8 cellular contexts compared by ENCODE assay signal in the genomic region with DNA sequence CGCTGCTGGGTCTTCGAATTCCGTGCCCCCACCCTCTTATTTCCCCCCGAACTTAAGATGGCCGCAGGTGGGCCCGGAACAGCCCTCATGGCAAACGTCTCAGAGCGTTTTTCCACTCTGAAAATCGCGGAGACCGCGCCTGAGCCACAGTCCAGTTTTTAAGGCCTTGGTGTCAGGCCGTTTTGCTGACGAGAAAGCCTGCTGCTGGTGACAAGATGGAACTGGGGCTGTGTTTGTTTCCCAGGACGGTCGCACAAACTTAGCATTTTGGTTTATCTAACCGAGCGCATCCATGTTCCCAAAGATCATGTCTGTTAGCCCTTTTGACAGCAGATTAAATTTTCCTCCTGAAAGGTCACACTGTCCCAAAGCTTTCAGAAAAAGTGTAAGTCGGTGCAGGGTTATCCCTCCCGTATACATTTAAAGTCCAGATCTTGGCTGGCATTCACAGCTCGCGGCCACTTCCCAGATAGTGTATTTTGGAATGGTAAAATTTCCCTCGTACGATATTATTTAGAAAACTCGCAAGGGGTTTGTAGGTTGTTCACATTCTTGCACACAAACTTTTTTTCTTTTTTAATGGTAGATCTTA. TPM values are rescaled to one million over a fixed set of nuclear protein-coding genes. Genes with fewer than 3 reads are reported as not detected.
DNase-seq lines count a peak whose midpoint lies in the region; ATAC-seq and TF ChIP-seq lines count a peak whose summit lies in the region.

No MANE protein-coding gene starts in this region.

- ATAC-seq in activated T-cell treated with anti-CD3 and anti-CD28 coated beads, Interleukin-2, amount 50 U/mL, for 72 hours (replicated peaks in 1 of 2): peak; percentile 54 to 56
- ATAC-seq in HG02610 (IDR thresholded peaks at IDR 0.05; ENCODE audit: unreplicated experiment) (peak; percentile 35), sciatic nerve (peak; percentile 74)

- H3K4me3 ChIP-seq in right atrium auricular region: peak overlapping the region; percentile 71 to 84

- peak overlapping the region; percentile 93 to 99 for H3K4me3 Mint-ChIP-seq in activated T-cell treated with anti-CD3 and anti-CD28 coated beads, Interleukin-2, amount 50 U/mL, for 72 hours
- peak overlapping the region; percentile 92 for H3K4me3 Mint-ChIP-seq in activated T-helper 2 cell treated with anti-CD3 and anti-CD28 coated beads, Interferon-gamma antibody, Interleukin-2, Interleukin-4, amounts not matched to agents 10 μg/mL and 5 μg/mL and 100 μg/mL, durations not matched to agents 14 hours and 24 hours and 36 hours (ENCODE audit: low read depth)

- H3K9me3 ChIP-seq in right atrium auricular region: no peaks in the 10 kb centered on the region

- no peaks in the 10 kb centered on the region for H3K27me3 Mint-ChIP-seq in activated T-cell treated with anti-CD3 and anti-CD28 coated beads, Interleukin-2, amount 50 U/mL, for 72 hours (ENCODE audit: low read depth)
- no peaks in the 10 kb centered on the region for H3K27me3 Mint-ChIP-seq in activated T-helper 2 cell treated with anti-CD3 and anti-CD28 coated beads, Interferon-gamma antibody, Interleukin-2, Interleukin-4, amounts not matched to agents 10 μg/mL and 5 μg/mL and 100 μg/mL, durations not matched to agents 14 hours and 24 hours and 36 hours (ENCODE audit: low read depth)

- no peak for DNase-seq in activated T-cell treated with anti-CD3 and anti-CD28 coated beads, Interleukin-2, amount 50 U/mL, for 72 hours
- DNase-seq in activated T-cell treated with anti-CD3 and anti-CD28 coated beads for 4 hours (no peak), NAMALWA (ENCODE audit: low spot score) (peak; percentile 83), right atrium auricular region (ENCODE audit: low spot score) (no peak), sciatic nerve (ENCODE audit: low spot score) (no peak)
- no peak for DNase-seq in activated T-helper 2 cell treated with anti-CD3 and anti-CD28 coated beads, Interferon-gamma antibody, Interleukin-2, Interleukin-4, amounts not matched to agents 10 μg/mL and 5 μg/mL and 100 μg/mL, durations not matched to agents 14 hours and 24 hours and 36 hours (ENCODE audit: low spot score)
- no peak for DNase-seq in effector CD4-positive, alpha-beta T cell

- intact Hi-C loops in activated T-helper 2 cell treated with anti-CD3 and anti-CD28 coated beads, Interferon-gamma antibody, Interleukin-2, Interleukin-4, amounts not matched to agents 10 μg/mL and 5 μg/mL and 100 μg/mL, durations not matched to agents 14 hours and 24 hours and 36 hours (cut with micrococcal nuclease): loop anchor here (1.0 to 10.0 kb wide), 7 partner anchors 24 to 680 kb away; partner anchors contain the start of genes CENPK, ERBIN, PPWD1 and SHLD3
- intact Hi-C loops in sciatic nerve (cut with DNase I): no loop called here

- H3K9me3 Mint-ChIP-seq in activated T-cell treated with anti-CD3 and anti-CD28 coated beads, Interleukin-2, amount 50 U/mL, for 72 hours: no peaks in the 10 kb centered on the region
- H3K9me3 Mint-ChIP-seq in activated T-helper 2 cell treated with anti-CD3 and anti-CD28 coated beads, Interferon-gamma antibody, Interleukin-2, Interleukin-4, amounts not matched to agents 10 μg/mL and 5 μg/mL and 100 μg/mL, durations not matched to agents 14 hours and 24 hours and 36 hours: no peaks in the 10 kb centered on the region

- no peaks in the 10 kb centered on the region for H3K36me3 ChIP-seq in right atrium auricular region

- peaks cover 43% of the 10 kb centered on the region for H3K4me1 Mint-ChIP-seq in activated T-cell treated with anti-CD3 and anti-CD28 coated beads, Interleukin-2, amount 50 U/mL, for 72 hours (ENCODE audit: low read depth)
- H3K4me1 Mint-ChIP-seq in activated T-helper 2 cell treated with anti-CD3 and anti-CD28 coated beads, Interferon-gamma antibody, Interleukin-2, Interleukin-4, amounts not matched to agents 10 μg/mL and 5 μg/mL and 100 μg/mL, durations not matched to agents 14 hours and 24 hours and 36 hours (ENCODE audit: low read depth): peaks cover 38% of the 10 kb centered on the region

- TF ChIP-seq CTCF in right atrium auricular region (IDR thresholded peaks at IDR 0.05): no peak

- H3K4me1 ChIP-seq in right atrium auricular region: peaks cover 0 to 36% of the 10 kb centered on the region in 2 donors

- H3K27ac Mint-ChIP-seq in activated T-cell treated with anti-CD3 and anti-CD28 coated beads, Interleukin-2, amount 50 U/mL, for 72 hours: peak overlapping the region; percentile 98
- H3K27ac Mint-ChIP-seq in activated T-helper 2 cell treated with anti-CD3 and anti-CD28 coated beads, Interferon-gamma antibody, Interleukin-2, Interleukin-4, amounts not matched to agents 10 μg/mL and 5 μg/mL and 100 μg/mL, durations not matched to agents 14 hours and 24 hours and 36 hours: peak overlapping the region; percentile 99

- H3K27me3 ChIP-seq in right atrium auricular region: no peaks in the 10 kb centered on the region

- H3K27ac ChIP-seq in right atrium auricular region: peak overlapping the region; percentile 98 to 100

- H3K36me3 Mint-ChIP-seq in activated T-cell treated with anti-CD3 and anti-CD28 coated beads, Interleukin-2, amount 50 U/mL, for 72 hours (ENCODE audit: insufficient read depth in 2 of 2): peaks cover 1 to 2% of the 10 kb centered on the region in 2 donors
- H3K36me3 Mint-ChIP-seq in activated T-helper 2 cell treated with anti-CD3 and anti-CD28 coated beads, Interferon-gamma antibody, Interleukin-2, Interleukin-4, amounts not matched to agents 10 μg/mL and 5 μg/mL and 100 μg/mL, durations not matched to agents 14 hours and 24 hours and 36 hours (ENCODE audit: low read depth): peaks cover 16% of the 10 kb centered on the region

RNA-seq across cellular contexts. Expression of gene SREK1, which starts 0.8 kb away (rescaled TPM):
- total RNA-seq in activated T-cell treated with anti-CD3 and anti-CD28 coated beads, Interleukin-2, amount 50 U/mL, for 72 hours: 10 to 100 TPM; 63.1 to 76.7 TPM
- 67.8 and 69.9 TPM in 2 replicates for total RNA-seq in activated T-helper 2 cell treated with anti-CD3 and anti-CD28 coated beads, Interferon-gamma antibody, Interleukin-2, Interleukin-4, amounts not matched to agents 10 μg/mL and 5 μg/mL and 100 μg/mL, durations not matched to agents 14 hours and 24 hours and 36 hours
- total RNA-seq in right atrium auricular region (10 to 100 TPM; 15.4 to 26.3 TPM), sciatic nerve (98.9 TPM)
